Comparison of ENCODE assay signal across 1 cellular context in genomic region chr14:65170768-65171251, GRCh38.
TF ChIP-seq lines count a peak whose summit lies in the region.

No MANE protein-coding gene starts in this region.

TF ChIP-seq in H1, 55 proteins besides CTCF, POLR2A, EP300 and RAD21:
- TF ChIP-seq SIRT6 (IDR thresholded peaks at IDR 0.05; ENCODE audit: low read length) (no peak), BACH1 (IDR thresholded peaks at IDR 0.05; ENCODE audit: low read length) (no peak), MAX (IDR thresholded peaks at IDR 0.05) (peak; percentile 56; the same call in 1 of the 2 replicates), SIN3A (conservative IDR thresholded peaks at IDR 0.05 in 1 of 2, IDR thresholded peaks at IDR 0.05 in 1 of 2; ENCODE audit: low read depth in 1 of 2, low read length in 2 of 2) (no peak), GABPA (IDR thresholded peaks at IDR 0.05; ENCODE audit: borderline replicate concordance, insufficient read depth, low read length) (no peak), ZNF274 (IDR thresholded peaks at IDR 0.05; ENCODE audit: borderline replicate concordance, extremely low read depth, low read length) (no peak), HDAC2 (IDR thresholded peaks at IDR 0.05; ENCODE audit: borderline replicate concordance in 1 of 2, low read depth in 2 of 2, low read length in 2 of 2) (no peak), SP2 (IDR thresholded peaks at IDR 0.05; ENCODE audit: low read length) (no peak), FOSL1 (IDR thresholded peaks at IDR 0.05; ENCODE audit: insufficient read depth, low read depth, low read length) (no peak), TEAD4 (IDR thresholded peaks at IDR 0.05; ENCODE audit: low read depth, low read length) (peak; percentile 55; the same call in 1 of the 2 replicates), POLR2AphosphoS5 (IDR thresholded peaks at IDR 0.05; ENCODE audit: low read depth, low read length) (no peak), SAP30 (IDR thresholded peaks at IDR 0.05; ENCODE audit: insufficient read depth, insufficient replicate concordance, low read length) (no peak), ATF3 (IDR thresholded peaks at IDR 0.05; ENCODE audit: insufficient read depth, low read depth, low read length) (no peak), TAF1 (IDR thresholded peaks at IDR 0.05; ENCODE audit: low read depth, low read length) (no peak)
